In the genomic region with DNA sequence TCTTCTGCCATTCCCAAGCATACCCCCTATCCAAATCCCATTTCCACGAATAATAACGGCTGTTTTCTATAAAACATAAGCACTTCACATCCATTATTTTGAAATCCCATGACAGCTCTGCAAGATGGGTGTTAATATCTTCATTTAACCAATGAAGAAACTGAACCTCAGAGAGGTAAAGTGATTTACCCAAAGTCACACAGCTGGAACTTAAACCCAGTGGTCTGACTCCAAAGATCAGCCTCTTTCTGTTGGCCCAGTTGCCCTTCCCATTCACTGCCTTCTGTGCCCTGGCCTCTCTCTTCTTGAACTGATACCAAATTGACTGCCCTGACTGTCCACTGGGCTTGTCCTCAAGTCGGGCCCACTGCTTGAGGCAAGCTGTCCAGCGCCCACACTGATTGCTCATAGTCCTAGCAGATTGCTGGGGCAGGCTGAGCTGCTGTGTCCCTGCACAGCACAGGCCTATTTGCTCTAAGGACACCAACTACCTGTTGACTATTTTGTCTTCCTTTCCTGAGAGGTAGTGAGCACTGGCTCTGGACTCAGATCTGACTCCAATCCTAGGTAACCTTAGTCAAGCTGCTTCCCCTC, we compare ENCODE assay signal across 15 cellular contexts. TPM values are rescaled to one million over a fixed set of nuclear protein-coding genes. Genes with fewer than 3 reads are reported as not detected.
"Had no signal": no experiment of that assay in that cellular context is flagged by ENCODE, and none has a peak within 500 bp of the region (broad histone marks: within the 10 kb centered on the region; RNA-seq: fewer than 3 reads in every experiment).

No MANE protein-coding gene starts in this region.

- ATAC-seq: activated CD8-positive, alpha-beta T cell treated with anti-CD3 and anti-CD28 coated beads for 36 hours; naive thymus-derived CD8-positive, alpha-beta T cell had no signal

- H3K27me3 ChIP-seq: ovary, vagina had no signal

- H3K27ac ChIP-seq: ovary, vagina had no signal

- H3K9me3 ChIP-seq: ovary, tibial nerve, vagina had no signal

- H3K4me3 ChIP-seq: ovary, tibial nerve, vagina had no signal

- H3K4me1 ChIP-seq: vagina had no signal

- FAIRE-seq: colon, keratinocyte had no signal

- H3K36me3 ChIP-seq: ovary, tibial nerve, vagina had no signal

- DNase-seq: activated CD4-positive, alpha-beta T cell treated with anti-CD3 and anti-CD28 coated beads, Interleukin-2, amount 10 ng/mL, durations not matched to agents 24 days and 14 days; activated CD8-positive, alpha-beta T cell treated with anti-CD3 and anti-CD28 coated beads for 36 hours; activated naive CD4-positive, alpha-beta T cell treated with Interleukin-2 at 50 U/mL for 16 hours; activated naive CD8-positive, alpha-beta T cell treated with anti-CD3 and anti-CD28 coated beads, Interleukin-2, amount 10 ng/mL, durations not matched to agents 7 days and 5 days; activated T-cell treated with anti-CD3 and anti-CD28 coated beads, Interleukin-2, amount 50 U/mL, for 24 hours; naive thymus-derived CD8-positive, alpha-beta T cell; ovary; stimulated activated CD4-positive, alpha-beta T cell treated with anti-CD3 and anti-CD28 coated beads, Interleukin-4, amount 100 ng/mL, for 4 hours; stimulated activated naive CD4-positive, alpha-beta T cell had no signal

RNA-seq across cellular contexts. Expression of a gene that starts 19.3 kb away (rescaled TPM):
- total RNA-seq: activated CD4-positive, alpha-beta T cell treated with anti-CD3 and anti-CD28 coated beads, Interleukin-2, amount 10 ng/mL, durations not matched to agents 24 days and 14 days; activated CD8-positive, alpha-beta T cell treated with anti-CD3 and anti-CD28 coated beads for 36 hours; activated naive CD8-positive, alpha-beta T cell treated with anti-CD3 and anti-CD28 coated beads, Interleukin-2, amount 10 ng/mL, durations not matched to agents 7 days and 5 days; activated T-helper 2 cell treated with anti-CD3 and anti-CD28 coated beads, Interferon-gamma antibody, Interleukin-2, Interleukin-4, amounts not matched to agents 10 μg/mL and 5 μg/mL and 100 μg/mL, durations not matched to agents 14 hours and 24 hours and 36 hours; naive thymus-derived CD8-positive, alpha-beta T cell had no signal
- polyA plus RNA-seq: keratinocyte; naive thymus-derived CD8-positive, alpha-beta T cell had no signal

RNA-seq across cellular contexts. Expression of a gene that starts 22.9 kb away (rescaled TPM):
- total RNA-seq: activated CD4-positive, alpha-beta T cell treated with anti-CD3 and anti-CD28 coated beads, Interleukin-2, amount 10 ng/mL, durations not matched to agents 24 days and 14 days; activated CD8-positive, alpha-beta T cell treated with anti-CD3 and anti-CD28 coated beads for 36 hours; activated naive CD8-positive, alpha-beta T cell treated with anti-CD3 and anti-CD28 coated beads, Interleukin-2, amount 10 ng/mL, durations not matched to agents 7 days and 5 days; activated T-helper 2 cell treated with anti-CD3 and anti-CD28 coated beads, Interferon-gamma antibody, Interleukin-2, Interleukin-4, amounts not matched to agents 10 μg/mL and 5 μg/mL and 100 μg/mL, durations not matched to agents 14 hours and 24 hours and 36 hours; glomerular endothelial cell; naive thymus-derived CD8-positive, alpha-beta T cell had no signal
- polyA plus RNA-seq: naive thymus-derived CD8-positive, alpha-beta T cell had no signal
